ENCODE assay signal across 8 cellular contexts in genomic region chr13:102580552-102581169, GRCh38. TPM values are rescaled to one million over a fixed set of nuclear protein-coding genes. Genes with fewer than 3 reads are reported as not detected.
A peak's percentile ranks its signal among the peaks of the same experiment; 100 is the strongest.
DNase-seq lines count a peak whose midpoint lies in the region; ATAC-seq, FAIRE-seq and TF ChIP-seq lines count a peak whose summit lies in the region.

No MANE protein-coding gene starts in this region.

- H3K4me1 ChIP-seq in CD8-positive, alpha-beta T cell (ENCODE audit: insufficient read depth, low read length): peaks cover 9% of the 10 kb centered on the region

- TF ChIP-seq CTCF in CD8-positive, alpha-beta T cell (IDR thresholded peaks at IDR 0.05): peak; percentile 88
- TF ChIP-seq CTCF in WI38 (IDR thresholded peaks at IDR 0.05; ENCODE audit: low read depth, low read length): peak; percentile 45
- TF ChIP-seq CTCF in osteocyte (IDR thresholded peaks at IDR 0.05): peak; percentile 82

- no peaks in the 10 kb centered on the region for H3K27me3 ChIP-seq in CD8-positive, alpha-beta T cell (ENCODE audit: insufficient read depth, low read length)

- CTCF ChIA-PET in CD8-positive, alpha-beta T cell (lab: Charles Lee): interaction anchor here (0.6 to 4.9 kb wide), 37 partner anchors 8 to 330 kb away, joined by 3 to 47 read pairs (median 4); partner anchors contain the start of genes ERCC5 and TEX30

- peak; percentile 98 for FAIRE-seq in frontal cortex (lab: Jason Lieb, UNC)

- H3K27ac Mint-ChIP-seq in CD8-positive, alpha-beta T cell: no peak overlapping the region
- no peak overlapping the region for H3K27ac Mint-ChIP-seq in osteocyte (ENCODE audit: unreplicated experiment)

- POLR2A ChIA-PET in CD8-positive, alpha-beta T cell (lab: Charles Lee): interaction anchor here (1.1 to 1.8 kb wide), 4 partner anchors 11 to 266 kb away, joined by 3 to 9 read pairs (median 8); partner anchors contain the start of genes ERCC5 and TPP2

- H3K4me3 Mint-ChIP-seq in CD8-positive, alpha-beta T cell: no peak overlapping the region
- no peak overlapping the region for H3K4me3 Mint-ChIP-seq in osteocyte (ENCODE audit: unreplicated experiment)

- H3K27me3 Mint-ChIP-seq in CD8-positive, alpha-beta T cell (ENCODE audit: low read depth): peaks cover 3% of the 10 kb centered on the region
- H3K27me3 Mint-ChIP-seq in osteocyte (ENCODE audit: unreplicated experiment): peaks cover 47% of the 10 kb centered on the region

- H3K4me1 Mint-ChIP-seq in CD8-positive, alpha-beta T cell (ENCODE audit: low read depth): peaks cover 16% of the 10 kb centered on the region
- H3K4me1 Mint-ChIP-seq in osteocyte (ENCODE audit: unreplicated experiment): no peaks in the 10 kb centered on the region

- no peaks in the 10 kb centered on the region for H3K36me3 Mint-ChIP-seq in CD8-positive, alpha-beta T cell
- no peaks in the 10 kb centered on the region for H3K36me3 Mint-ChIP-seq in osteocyte (ENCODE audit: unreplicated experiment)

- no peak overlapping the region for H3K4me3 ChIP-seq in CD8-positive, alpha-beta T cell (ENCODE audit: low read depth, low read length)
- no peak overlapping the region for H3K4me3 ChIP-seq in WI38 (ENCODE audit: low read depth, low read length)

- ATAC-seq in CD8-positive, alpha-beta T cell: peak; percentile 87
- ATAC-seq in GM18517 (IDR thresholded peaks at IDR 0.05; ENCODE audit: unreplicated experiment): peak; percentile 74
- ATAC-seq in HG03039 (IDR thresholded peaks at IDR 0.05; ENCODE audit: unreplicated experiment): peak; percentile 46
- no peak for ATAC-seq in HG03571 (IDR thresholded peaks at IDR 0.05; ENCODE audit: unreplicated experiment)

- no peaks in the 10 kb centered on the region for H3K9me3 ChIP-seq in CD8-positive, alpha-beta T cell (ENCODE audit: low read length)

- no peak overlapping the region for H3K27ac ChIP-seq in CD8-positive, alpha-beta T cell (ENCODE audit: low read depth, low read length)

- H3K36me3 ChIP-seq in CD8-positive, alpha-beta T cell (ENCODE audit: insufficient read depth, low read length): no peaks in the 10 kb centered on the region

- no peaks in the 10 kb centered on the region for H3K9me3 Mint-ChIP-seq in CD8-positive, alpha-beta T cell
- H3K9me3 Mint-ChIP-seq in osteocyte (ENCODE audit: unreplicated experiment): no peaks in the 10 kb centered on the region

- peak in 2 of 7 experiments; percentile 20 to 42 for DNase-seq in CD8-positive, alpha-beta T cell
- DNase-seq in NCI-H2171 treated with DMSO at 0.1 percent for 48 hours (lab: John Stamatoyannopoulos, UW) (peak; percentile 72), frontal cortex (ENCODE audit: low spot score in 2 of 2) (peak in 1 of 2 donors; percentile 40), osteocyte (ENCODE audit: extremely low spot score, unreplicated experiment) (no peak)

- intact Hi-C loops in CD8-positive, alpha-beta T cell (cut with DNase I, micrococcal nuclease): loop anchor here (1.0 to 5.0 kb wide), 6 partner anchors 42 to 268 kb away; no protein-coding TSS in a partner anchor

RNA-seq across cellular contexts. Expression of gene TPP2, which starts 16.1 kb away (rescaled TPM):
- total RNA-seq in CD8-positive, alpha-beta T cell: 100 to 1,000 TPM; 168 to 185 TPM
- total RNA-seq in frontal cortex: 57.5 TPM
- total RNA-seq in osteocyte: 44.9 and 47.5 TPM in 2 replicates
